1 cellular context compared by ENCODE assay signal in the genomic region with DNA sequence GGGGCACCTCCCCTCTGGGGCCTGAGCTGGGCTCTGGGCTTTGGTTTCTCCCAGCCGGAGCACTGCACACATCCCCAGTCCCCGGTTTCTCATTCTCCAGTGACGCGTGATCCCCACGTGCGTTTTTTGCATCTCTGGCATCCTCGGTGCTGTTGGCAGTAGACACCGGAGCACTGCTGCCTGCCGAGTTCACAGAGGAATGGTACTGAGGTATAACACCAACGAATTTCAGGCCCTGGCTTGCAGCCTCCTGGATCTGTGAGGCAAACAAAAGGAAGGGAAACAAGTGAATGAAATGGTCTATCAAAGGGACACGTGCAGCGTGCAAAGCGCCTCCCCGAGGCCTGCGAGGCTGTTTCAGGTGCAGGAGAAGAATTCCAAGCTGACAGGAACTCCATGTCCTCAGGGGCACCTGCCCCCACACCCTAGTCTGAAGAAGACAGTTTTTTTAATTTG.
TF ChIP-seq lines count a peak whose summit lies in the region.

No MANE protein-coding gene starts in this region.

TF ChIP-seq in IMR-90, 13 proteins besides CTCF, POLR2A, EP300 and RAD21 (continued from another document):
- TF ChIP-seq, protein P1, sequence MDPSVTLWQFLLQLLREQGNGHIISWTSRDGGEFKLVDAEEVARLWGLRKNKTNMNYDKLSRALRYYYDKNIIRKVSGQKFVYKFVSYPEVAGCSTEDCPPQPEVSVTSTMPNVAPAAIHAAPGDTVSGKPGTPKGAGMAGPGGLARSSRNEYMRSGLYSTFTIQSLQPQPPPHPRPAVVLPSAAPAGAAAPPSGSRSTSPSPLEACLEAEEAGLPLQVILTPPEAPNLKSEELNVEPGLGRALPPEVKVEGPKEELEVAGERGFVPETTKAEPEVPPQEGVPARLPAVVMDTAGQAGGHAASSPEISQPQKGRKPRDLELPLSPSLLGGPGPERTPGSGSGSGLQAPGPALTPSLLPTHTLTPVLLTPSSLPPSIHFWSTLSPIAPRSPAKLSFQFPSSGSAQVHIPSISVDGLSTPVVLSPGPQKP (IDR thresholded peaks at IDR 0.05; ENCODE audit: borderline replicate concordance, low read depth, low read length): no peak
